Comparison of ENCODE assay signal across 18 cellular contexts in genomic region chr11:114153224-114153623, GRCh38.
DNase-seq lines count a peak whose midpoint lies in the region; ATAC-seq and TF ChIP-seq lines count a peak whose summit lies in the region.
"Had no signal": no experiment of that assay in that cellular context is flagged by ENCODE, and none has a peak within 500 bp of the region (broad histone marks: within the 10 kb centered on the region; RNA-seq: fewer than 3 reads in every experiment).

No MANE protein-coding gene starts in this region.

- H3K27ac Mint-ChIP-seq in T-helper 2 cell treated with Interferon-gamma antibody and Interleukin-4, amounts not matched to agents 5 μg/mL and 100 μg/mL, for 36 hours, result no peak overlapping the region
- H3K27ac Mint-ChIP-seq: activated naive CD8-positive, alpha-beta T cell treated with anti-CD3 and anti-CD28 coated beads, Interleukin-2, amount 50 U/mL, for 24 hours had no signal

- WGBS in ovary, 3 donors, result 89 to 95% (median 93%) methylated on average over 4 of the region's 4 CpGs
- 92 to 95% methylated on average over 4 of the region's 4 CpGs for WGBS in tibial nerve, 2 donors

- H3K4me3 ChIP-seq in RWPE2 (ENCODE audit: severe bottlenecking) (no peak overlapping the region), dorsolateral prefrontal cortex (no peak overlapping the region), ovary (no peak overlapping the region), tibial nerve (no peak overlapping the region)

- H3K4me3 Mint-ChIP-seq in T-helper 2 cell treated with Interferon-gamma antibody and Interleukin-4, amounts not matched to agents 5 μg/mL and 100 μg/mL, for 36 hours, result no peak overlapping the region
- H3K4me3 Mint-ChIP-seq: activated naive CD8-positive, alpha-beta T cell treated with anti-CD3 and anti-CD28 coated beads, Interleukin-2, amount 50 U/mL, for 24 hours; naive thymus-derived CD4-positive, alpha-beta T cell had no signal

- H3K27ac ChIP-seq in RWPE2 (ENCODE audit: poor library complexity, severe bottlenecking) (peak overlapping the region; percentile 79), dorsolateral prefrontal cortex (peak overlapping the region in 56 of 59 donors; percentile 10 to 100 (median 100)), ovary (peak overlapping the region in 1 of 2 donors; percentile 87), tibial nerve (peak overlapping the region; percentile 76 to 99 (median 93))

- H3K36me3 Mint-ChIP-seq in T-helper 2 cell treated with Interferon-gamma antibody and Interleukin-4, amounts not matched to agents 5 μg/mL and 100 μg/mL, for 36 hours (ENCODE audit: low read depth), result peaks cover 7% of the 10 kb centered on the region

- DNase-seq in RWPE2 (ENCODE audit: low spot score) (no peak), dorsolateral prefrontal cortex (no peak), ovary (no peak), tibial nerve (ENCODE audit: low spot score in 2 of 2) (no peak)
- DNase-seq in T-helper 2 cell treated with Interferon-gamma antibody and Interleukin-4, amounts not matched to agents 5 μg/mL and 100 μg/mL, for 36 hours (ENCODE audit: low spot score), result no peak
- no peak for DNase-seq in stimulated activated naive CD4-positive, alpha-beta T cell (lab: John Stamatoyannopoulos, UW)
- DNase-seq: activated naive CD8-positive, alpha-beta T cell treated with anti-CD3 and anti-CD28 coated beads, Interleukin-2, amount 50 U/mL, for 24 hours; central memory CD4-positive, alpha-beta T cell; DMS153; effector memory CD8-positive, alpha-beta T cell; naive thymus-derived CD4-positive, alpha-beta T cell; NCI-H187; posterior cingulate gyrus; SIG-M5; stimulated activated naive CD8-positive, alpha-beta T cell treated with anti-CD3 and anti-CD28 coated beads, Interleukin-15, Interleukin-2, amounts not matched to agents 100 U/mL and 50 U/mL, for 24 hours; T-helper 2 cell had no signal

- peaks cover 3% of the 10 kb centered on the region for H3K9me3 Mint-ChIP-seq in T-helper 2 cell treated with Interferon-gamma antibody and Interleukin-4, amounts not matched to agents 5 μg/mL and 100 μg/mL, for 36 hours
- H3K9me3 Mint-ChIP-seq: activated naive CD8-positive, alpha-beta T cell treated with anti-CD3 and anti-CD28 coated beads, Interleukin-2, amount 50 U/mL, for 24 hours; effector memory CD8-positive, alpha-beta T cell had no signal

- ATAC-seq in RWPE2 (ENCODE audit: low read depth), result no peak
- ATAC-seq in HG03520 (IDR thresholded peaks at IDR 0.05; ENCODE audit: unreplicated experiment), result no peak
- ATAC-seq: activated CD4-positive, CD25-positive, alpha-beta regulatory T cell treated with anti-CD3 and anti-CD28 coated beads, Interleukin-2, amount 50 U/mL, for 24 hours; activated naive CD8-positive, alpha-beta T cell treated with anti-CD3 and anti-CD28 coated beads, Interleukin-2, amount 50 U/mL, for 24 hours; effector memory CD8-positive, alpha-beta T cell; naive thymus-derived CD4-positive, alpha-beta T cell; stimulated activated naive CD8-positive, alpha-beta T cell treated with anti-CD3 and anti-CD28 coated beads, Interleukin-15, Interleukin-2, amounts not matched to agents 100 U/mL and 50 U/mL, for 24 hours had no signal

- no peaks in the 10 kb centered on the region for H3K27me3 ChIP-seq in RWPE2 (ENCODE audit: insufficient read depth, poor library complexity, severe bottlenecking)
- H3K27me3 ChIP-seq in dorsolateral prefrontal cortex, result no peaks in the 10 kb centered on the region
- no peaks in the 10 kb centered on the region for H3K27me3 ChIP-seq in ovary
- no peaks in the 10 kb centered on the region for H3K27me3 ChIP-seq in tibial nerve

- peak; percentile 16 for TF ChIP-seq POLR2A in ovary (IDR thresholded peaks at IDR 0.05)
- no peak for TF ChIP-seq POLR2A in tibial nerve (IDR thresholded peaks at IDR 0.05)

- TF ChIP-seq EP300 in ovary (IDR thresholded peaks at IDR 0.05) (no peak), tibial nerve (IDR thresholded peaks at IDR 0.05) (no peak)

- peaks cover 40% of the 10 kb centered on the region for H3K4me1 Mint-ChIP-seq in T-helper 2 cell treated with Interferon-gamma antibody and Interleukin-4, amounts not matched to agents 5 μg/mL and 100 μg/mL, for 36 hours (ENCODE audit: low read depth)

- intact Hi-C loops in dorsolateral prefrontal cortex (cut with DNase I), result no loop called here
- intact Hi-C loops in ovary (cut with DNase I), result no loop called here

- peaks cover 2% of the 10 kb centered on the region for H3K27me3 Mint-ChIP-seq in T-helper 2 cell treated with Interferon-gamma antibody and Interleukin-4, amounts not matched to agents 5 μg/mL and 100 μg/mL, for 36 hours (ENCODE audit: low read depth)
- H3K27me3 Mint-ChIP-seq: activated naive CD8-positive, alpha-beta T cell treated with anti-CD3 and anti-CD28 coated beads, Interleukin-2, amount 50 U/mL, for 24 hours; effector memory CD8-positive, alpha-beta T cell had no signal

- no peaks in the 10 kb centered on the region for H3K9me3 ChIP-seq in RWPE2 (ENCODE audit: severe bottlenecking)
- no peaks in the 10 kb centered on the region for H3K9me3 ChIP-seq in ovary
- H3K9me3 ChIP-seq in tibial nerve, result no peaks in the 10 kb centered on the region

- no peak for TF ChIP-seq CTCF in RWPE2 (IDR thresholded peaks at IDR 0.05; ENCODE audit: poor library complexity, severe bottlenecking)
- no peak for TF ChIP-seq CTCF in dorsolateral prefrontal cortex (IDR thresholded peaks at IDR 0.05 in 54 of 56, conservative IDR thresholded peaks at IDR 0.05 in 2 of 56; ENCODE audit: low read depth in 1 of 56, partially characterized antibody in 56 of 56)
- no peak for TF ChIP-seq CTCF in ovary (IDR thresholded peaks at IDR 0.05)
- no peak for TF ChIP-seq CTCF in tibial nerve (IDR thresholded peaks at IDR 0.05)

- peaks cover 11% of the 10 kb centered on the region for H3K36me3 ChIP-seq in RWPE2 (ENCODE audit: low read depth)
- no peaks in the 10 kb centered on the region for H3K36me3 ChIP-seq in ovary
- H3K36me3 ChIP-seq in tibial nerve, result peaks cover 0 to 25% (median 6%) of the 10 kb centered on the region in 3 donors

- peaks cover 26% of the 10 kb centered on the region for H3K4me1 ChIP-seq in RWPE2 (ENCODE audit: insufficient read depth, poor library complexity, severe bottlenecking)
- H3K4me1 ChIP-seq in ovary (ENCODE audit: insufficient read depth), result peaks cover 37% of the 10 kb centered on the region
- H3K4me1 ChIP-seq in tibial nerve, result peaks cover 0 to 96% (median 74%) of the 10 kb centered on the region in 4 donors
